ENCODE assay signal across 8 cellular contexts in the genomic region with DNA sequence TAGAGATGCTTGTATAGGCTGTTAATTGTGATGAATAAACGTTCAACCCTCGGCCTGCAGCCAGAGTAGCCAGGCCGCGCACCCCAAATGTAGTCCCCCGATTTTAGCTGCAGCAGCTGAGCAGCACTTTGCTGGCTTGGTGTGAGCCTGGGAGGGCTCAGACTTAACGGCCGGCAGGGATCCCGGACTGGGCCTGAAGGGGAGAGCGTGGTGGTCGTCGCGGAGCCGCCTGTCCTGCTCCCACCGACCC. TPM values are rescaled to one million over a fixed set of nuclear protein-coding genes. Genes with fewer than 3 reads are reported as not detected.
DNase-seq lines count a peak whose midpoint lies in the region; ATAC-seq and TF ChIP-seq lines count a peak whose summit lies in the region.

No MANE protein-coding gene starts in this region.

- H3K9me3 ChIP-seq in H9 (ENCODE audit: control insufficient read depth, low read depth, low read length) = no peaks in the 10 kb centered on the region
- H3K9me3 ChIP-seq in iPS-15b (ENCODE audit: control insufficient read depth, insufficient read depth, low read length) = no peaks in the 10 kb centered on the region
- H3K9me3 ChIP-seq in spleen = no peaks in the 10 kb centered on the region

- peaks cover 4% of the 10 kb centered on the region for H3K23me2 ChIP-seq in H9 (ENCODE audit: insufficient read length, low read depth, low read length, poor library complexity, severe bottlenecking)

- H3K36me3 Mint-ChIP-seq in H9 (ENCODE audit: insufficient read depth in 1 of 3, low read depth in 3 of 3) = peaks cover 23 to 46% (median 32%) of the 10 kb centered on the region in 3 experiments
- H3K36me3 Mint-ChIP-seq in activated T-helper 1 cell treated with anti-CD3 and anti-CD28 coated beads, Interleukin-12 subunit alpha, Interleukin-12 subunit beta, Interleukin-2, Interleukin-4 antibody, amounts not matched to agents 30 ng/mL and 10 ng/mL and 1 ng/mL, durations not matched to agents 14 hours and 24 hours and 36 hours (ENCODE audit: low read depth) = peaks cover 21% of the 10 kb centered on the region

- no peak overlapping the region for H3K9ac ChIP-seq in H9 (ENCODE audit: extremely low read depth, insufficient read length, low read length)
- no peak overlapping the region for H3K9ac ChIP-seq in iPS-15b (ENCODE audit: low read depth, low read length)

- H3K4me3 Mint-ChIP-seq in H9 = peak overlapping the region; percentile 93 to 96
- peak overlapping the region; percentile 94 for H3K4me3 Mint-ChIP-seq in activated T-helper 1 cell treated with anti-CD3 and anti-CD28 coated beads, Interleukin-12 subunit alpha, Interleukin-12 subunit beta, Interleukin-2, Interleukin-4 antibody, amounts not matched to agents 30 ng/mL and 10 ng/mL and 1 ng/mL, durations not matched to agents 14 hours and 24 hours and 36 hours

- TF ChIP-seq CTCF in H9 (conservative IDR thresholded peaks at IDR 0.05) = no peak
- TF ChIP-seq CTCF in spleen (IDR thresholded peaks at IDR 0.05 in 8 of 11, conservative IDR thresholded peaks at IDR 0.05 in 3 of 11) = no peak

- H3K27me3 ChIP-seq in H9 (ENCODE audit: insufficient read depth, low read length) (no peaks in the 10 kb centered on the region), iPS-15b (ENCODE audit: control insufficient read depth, insufficient read depth, low read length) (no peaks in the 10 kb centered on the region), spleen (replicated peaks in 1 of 7) (peaks cover 0 to 16% (median 0%) of the 10 kb centered on the region in 7 donors)

- no peak overlapping the region for H3K56ac ChIP-seq in H9 (ENCODE audit: insufficient read length, low read depth, low read length)

- no peak overlapping the region for H4K5ac ChIP-seq in H9 (ENCODE audit: insufficient read length, low read depth, low read length)

- H2AFZ ChIP-seq in H9 (ENCODE audit: low read length) = no peak overlapping the region

- H4K8ac ChIP-seq in H9 (replicated peaks; ENCODE audit: insufficient read length, low read depth, low read length) = no peak overlapping the region

- no peak for TF ChIP-seq POLR2A in spleen (IDR thresholded peaks at IDR 0.05)

- no peak for ATAC-seq in GM21526 (IDR thresholded peaks at IDR 0.05; ENCODE audit: low FRiP score, unreplicated experiment)

- peaks cover 3% of the 10 kb centered on the region; the same call in 1 of the 2 replicates for H3K27me3 Mint-ChIP-seq in H9 (ENCODE audit: low read depth)
- no peaks in the 10 kb centered on the region for H3K27me3 Mint-ChIP-seq in activated T-helper 1 cell treated with anti-CD3 and anti-CD28 coated beads, Interleukin-12 subunit alpha, Interleukin-12 subunit beta, Interleukin-2, Interleukin-4 antibody, amounts not matched to agents 30 ng/mL and 10 ng/mL and 1 ng/mL, durations not matched to agents 14 hours and 24 hours and 36 hours (ENCODE audit: insufficient read depth)

- H3K4ac ChIP-seq in H9 (ENCODE audit: low read depth, low read length) = no peak overlapping the region

- peak overlapping the region in 2 of 3 experiments; percentile 40 to 99; a peak in 1 of 7 replicates for H3K27ac Mint-ChIP-seq in H9
- peak overlapping the region; percentile 96 for H3K27ac Mint-ChIP-seq in activated T-helper 1 cell treated with anti-CD3 and anti-CD28 coated beads, Interleukin-12 subunit alpha, Interleukin-12 subunit beta, Interleukin-2, Interleukin-4 antibody, amounts not matched to agents 30 ng/mL and 10 ng/mL and 1 ng/mL, durations not matched to agents 14 hours and 24 hours and 36 hours

- H3K18ac ChIP-seq in H9 (ENCODE audit: insufficient read length, low read depth, low read length) = no peak overlapping the region

- DNase-seq in H9 = no peak
- no peak for DNase-seq in activated T-helper 1 cell treated with anti-CD3 and anti-CD28 coated beads, Interleukin-12 subunit alpha, Interleukin-12 subunit beta, Interleukin-2, Interleukin-4 antibody, amounts not matched to agents 30 ng/mL and 10 ng/mL and 1 ng/mL, durations not matched to agents 14 hours and 24 hours and 36 hours (ENCODE audit: low spot score)
- no peak for DNase-seq in spleen
- no peak for DNase-seq in inferior parietal cortex (ENCODE audit: extremely low spot score)
- no peak for DNase-seq in kidney tubule cell (ENCODE audit: low spot score)
- no peak for DNase-seq in activated CD4-positive, alpha-beta T cell treated with anti-CD3 and anti-CD28 coated beads for 4 hours

- no peaks in the 10 kb centered on the region for H3K9me3 Mint-ChIP-seq in H9
- H3K9me3 Mint-ChIP-seq in activated T-helper 1 cell treated with anti-CD3 and anti-CD28 coated beads, Interleukin-12 subunit alpha, Interleukin-12 subunit beta, Interleukin-2, Interleukin-4 antibody, amounts not matched to agents 30 ng/mL and 10 ng/mL and 1 ng/mL, durations not matched to agents 14 hours and 24 hours and 36 hours = no peaks in the 10 kb centered on the region

- H2AK5ac ChIP-seq in H9 (ENCODE audit: insufficient read length, low read length) = no peak overlapping the region

- H3K4me1 ChIP-seq in H9 (ENCODE audit: insufficient read depth, low read length) (no peaks in the 10 kb centered on the region), iPS-15b (ENCODE audit: control insufficient read depth, insufficient read depth, low read length) (peaks cover 10% of the 10 kb centered on the region), spleen (peaks cover 12 to 52% (median 32%) of the 10 kb centered on the region in 6 donors)

- H3K23ac ChIP-seq in H9 (ENCODE audit: insufficient read length, low read depth, low read length) = no peak overlapping the region

- H2BK20ac ChIP-seq in H9 (ENCODE audit: low read depth, low read length, poor library complexity, severe bottlenecking) = no peak overlapping the region

- H3K14ac ChIP-seq in H9 (ENCODE audit: insufficient read depth, low read length) = no peak overlapping the region

- no peak overlapping the region for H2BK5ac ChIP-seq in H9 (ENCODE audit: insufficient read length, low read length)

- H3T11ph ChIP-seq in H9 (ENCODE audit: low read length) = no peak overlapping the region

- intact Hi-C loops in activated T-helper 1 cell treated with anti-CD3 and anti-CD28 coated beads, Interleukin-12 subunit alpha, Interleukin-12 subunit beta, Interleukin-2, Interleukin-4 antibody, amounts not matched to agents 30 ng/mL and 10 ng/mL and 1 ng/mL, durations not matched to agents 14 hours and 24 hours and 36 hours (cut with micrococcal nuclease) = loop anchor here (1.0 kb wide), 3 partner anchors 13 to 39 kb away; a partner anchor contains a TSS
- intact Hi-C loops in spleen (cut with DNase I; ENCODE audit: low total_unique reads) = loop anchor here (10.0 kb wide), 1 partner anchor 50 kb away; no protein-coding TSS in a partner anchor

- peaks cover 36% of the 10 kb centered on the region for H3K36me3 ChIP-seq in iPS-15b (ENCODE audit: control insufficient read depth, insufficient read depth, low read length)
- H3K36me3 ChIP-seq in spleen = peaks cover 0 to 48% (median 45%) of the 10 kb centered on the region in 6 donors

- H3K4me3 ChIP-seq in iPS-15b (ENCODE audit: low read depth, low read length) = peak overlapping the region; percentile 59
- H3K4me3 ChIP-seq in spleen = peak overlapping the region; percentile 48 to 84 (median 62)

- peak overlapping the region; percentile 73 for H3K4me2 ChIP-seq in H9 (ENCODE audit: insufficient read depth, insufficient read length, low read length)

- no peak overlapping the region for H4K91ac ChIP-seq in H9 (ENCODE audit: insufficient read length, low read depth, low read length)

- H2BK120ac ChIP-seq in H9 (ENCODE audit: low read depth, low read length, poor library complexity, severe bottlenecking) = no peak overlapping the region

- peaks cover 18 to 24% of the 10 kb centered on the region in 2 experiments for H3K4me1 Mint-ChIP-seq in H9
- peaks cover 20% of the 10 kb centered on the region for H3K4me1 Mint-ChIP-seq in activated T-helper 1 cell treated with anti-CD3 and anti-CD28 coated beads, Interleukin-12 subunit alpha, Interleukin-12 subunit beta, Interleukin-2, Interleukin-4 antibody, amounts not matched to agents 30 ng/mL and 10 ng/mL and 1 ng/mL, durations not matched to agents 14 hours and 24 hours and 36 hours (ENCODE audit: low read depth)

- no peak overlapping the region for H3K27ac ChIP-seq in H9 (ENCODE audit: insufficient read length, low read depth, low read length)
- H3K27ac ChIP-seq in spleen = peak overlapping the region in 7 of 8 donors; percentile 69 to 86 (median 77)

- no peak overlapping the region for H2BK12ac ChIP-seq in H9 (ENCODE audit: insufficient read length, low read depth, low read length)

- H3K79me2 ChIP-seq in H9 (ENCODE audit: insufficient read depth, low read length) = no peaks in the 10 kb centered on the region

- WGBS in H9 (ENCODE audit: extremely low coverage, insufficient read length, low lambda C conversion rate) = no CpG with 5 or more reads among the region's 14 CpGs
- 2 to 20% (median 16%) methylated on average over 9 to 14 of the region's 14 CpGs for WGBS in spleen, 5 donors

- no peak overlapping the region for H2BK15ac ChIP-seq in H9 (ENCODE audit: low read depth, low read length)

- H3K79me1 ChIP-seq in H9 (ENCODE audit: insufficient read depth, low read depth, low read length, poor library complexity, severe bottlenecking) = no peaks in the 10 kb centered on the region

- no peaks in the 10 kb centered on the region for H4K20me1 ChIP-seq in H9 (ENCODE audit: control insufficient read depth, insufficient read depth, insufficient read length)

RNA-seq across cellular contexts. Expression of a gene that starts 11.9 kb away (rescaled TPM):
- total RNA-seq in H9 (2021) (20.0 TPM in 2 replicates), spleen (10 to 100 TPM in 5 of 7 donors, 1 to 10 TPM in 2; 7.6 to 13.9 (median 12.5) TPM)
- 2.7 and 3.2 TPM in 2 replicates for total RNA-seq in activated T-helper 1 cell treated with anti-CD3 and anti-CD28 coated beads, Interleukin-12 subunit alpha, Interleukin-12 subunit beta, Interleukin-2, Interleukin-4 antibody, amounts not matched to agents 30 ng/mL and 10 ng/mL and 1 ng/mL, durations not matched to agents 14 hours and 24 hours and 36 hours
- polyA plus RNA-seq in spleen = 1 to 10 TPM; 1.3 to 3.1 (median 1.7) TPM

RNA-seq across cellular contexts. Expression of a gene that starts 12.9 kb away (rescaled TPM):
- total RNA-seq in H9 (2021) (103 and 106 TPM in 2 replicates), spleen (100 to 1,000 TPM in 2 of 7 donors, 10 to 100 TPM in 5; 65.9 to 111 (median 88.8) TPM)
- 98.2 and 98.5 TPM in 2 replicates for total RNA-seq in activated T-helper 1 cell treated with anti-CD3 and anti-CD28 coated beads, Interleukin-12 subunit alpha, Interleukin-12 subunit beta, Interleukin-2, Interleukin-4 antibody, amounts not matched to agents 30 ng/mL and 10 ng/mL and 1 ng/mL, durations not matched to agents 14 hours and 24 hours and 36 hours
- 10 to 100 TPM; 38.1 to 63.9 (median 50.0) TPM for polyA plus RNA-seq in spleen

RNA-seq across cellular contexts. Expression of a gene that starts 13.2 kb away (rescaled TPM):
- total RNA-seq in H9 (2021) = 5.4 and 7.4 TPM in 2 replicates
- total RNA-seq in activated T-helper 1 cell treated with anti-CD3 and anti-CD28 coated beads, Interleukin-12 subunit alpha, Interleukin-12 subunit beta, Interleukin-2, Interleukin-4 antibody, amounts not matched to agents 30 ng/mL and 10 ng/mL and 1 ng/mL, durations not matched to agents 14 hours and 24 hours and 36 hours = 4.4 and 5.6 TPM in 2 replicates
- 1 to 10 TPM; 3.1 to 7.2 (median 4.1) TPM for total RNA-seq in spleen
- polyA plus RNA-seq in spleen = 10 to 100 TPM in 1 of 3 donors, 1 to 10 TPM in 2; 8.2 to 15.5 (median 8.3) TPM

RNA-seq across cellular contexts. Expression of a gene that starts 26.8 kb away (rescaled TPM):
- total RNA-seq in H9 (2021) (46.6 and 47.9 TPM in 2 replicates), spleen (10 to 100 TPM; 28.5 to 36.7 (median 34.0) TPM)
- total RNA-seq in activated T-helper 1 cell treated with anti-CD3 and anti-CD28 coated beads, Interleukin-12 subunit alpha, Interleukin-12 subunit beta, Interleukin-2, Interleukin-4 antibody, amounts not matched to agents 30 ng/mL and 10 ng/mL and 1 ng/mL, durations not matched to agents 14 hours and 24 hours and 36 hours = 42.4 and 43.6 TPM in 2 replicates
- 10 to 100 TPM; 30.3 to 51.6 (median 42.8) TPM for polyA plus RNA-seq in spleen
